In the genomic region with DNA sequence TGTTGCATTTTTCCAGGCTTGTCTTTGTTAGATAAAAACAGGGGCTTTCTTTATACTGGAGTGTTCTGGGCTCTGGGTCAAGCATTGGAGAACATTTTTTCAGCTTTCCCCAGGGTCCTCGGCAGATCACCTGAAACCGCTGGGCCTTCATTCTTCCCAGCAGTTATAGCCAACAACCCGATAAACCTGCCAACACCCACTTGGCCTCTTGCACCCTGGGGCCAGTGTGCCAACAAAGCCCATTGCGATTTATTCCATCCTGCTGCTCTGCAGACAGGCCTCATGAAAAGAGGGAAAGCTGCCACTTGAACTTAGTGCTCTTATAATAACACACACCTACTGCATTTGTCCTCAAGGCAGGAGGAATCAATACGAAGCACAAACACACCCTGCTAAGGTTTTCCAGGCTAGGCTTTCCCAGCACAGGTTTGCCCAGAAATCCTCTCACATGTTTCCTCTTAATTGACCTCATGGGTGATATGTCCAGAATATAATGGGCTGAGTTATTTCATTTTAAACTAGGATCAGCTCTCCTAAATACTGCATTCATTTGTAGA, we compare ENCODE assay signal across 30 cellular contexts.
DNase-seq lines count a peak whose midpoint lies in the region; ATAC-seq and TF ChIP-seq lines count a peak whose summit lies in the region.
"Had no signal": no experiment of that assay in that cellular context is flagged by ENCODE, and none has a peak within 500 bp of the region (broad histone marks: within the 10 kb centered on the region; RNA-seq: fewer than 3 reads in every experiment).

No MANE protein-coding gene starts in this region.

- H3K27me3 ChIP-seq in mesendoderm (ENCODE audit: insufficient read depth, low read length, poor library complexity) (no peaks in the 10 kb centered on the region), SJCRH30 (no peaks in the 10 kb centered on the region)
- H3K27me3 ChIP-seq: breast epithelium, colonic mucosa, heart right ventricle, Peyer's patch had no signal

- H3K4me2 ChIP-seq in mesendoderm (ENCODE audit: low read length) = no peak overlapping the region
- H3K4me2 ChIP-seq: GM23338, smooth muscle cell had no signal

- H3K4me1 ChIP-seq in mesendoderm (ENCODE audit: control insufficient read depth, low read depth, low read length) (no peaks in the 10 kb centered on the region), SJCRH30 (no peaks in the 10 kb centered on the region)
- H3K4me1 ChIP-seq: breast epithelium, colonic mucosa, heart right ventricle, Peyer's patch had no signal

- H2BK120ac ChIP-seq in mesendoderm (ENCODE audit: low read depth, low read length) = no peak overlapping the region

- no peak overlapping the region for H4K8ac ChIP-seq in mesendoderm (ENCODE audit: low read depth, low read length)

- no peaks in the 10 kb centered on the region for H3K9me3 ChIP-seq in SJCRH30 (replicated peaks)
- H3K9me3 ChIP-seq: breast epithelium, colonic mucosa, Peyer's patch had no signal

- H3K79me1 ChIP-seq in mesendoderm (ENCODE audit: low read length) = no peaks in the 10 kb centered on the region

- ATAC-seq in HG02623 (IDR thresholded peaks at IDR 0.05; ENCODE audit: unreplicated experiment) = no peak
- ATAC-seq: effector memory CD8-positive, alpha-beta T cell; GM23338; heart right ventricle had no signal

- H3K79me2 ChIP-seq in mesendoderm (ENCODE audit: control insufficient read depth, insufficient read depth, low read length) = no peaks in the 10 kb centered on the region

- no peak overlapping the region for H3K18ac ChIP-seq in mesendoderm (ENCODE audit: low read length)

- no peak overlapping the region for H3K27ac ChIP-seq in mesendoderm (ENCODE audit: low read depth, low read length)
- H3K27ac ChIP-seq in SJCRH30 = no peak overlapping the region
- H3K27ac ChIP-seq: colonic mucosa, heart right ventricle, Peyer's patch, SK-N-MC had no signal

- no peak overlapping the region for H3K9ac ChIP-seq in mesendoderm (ENCODE audit: low read length)

- H2BK5ac ChIP-seq in mesendoderm (ENCODE audit: low read length) = no peak overlapping the region

- H2BK15ac ChIP-seq in mesendoderm (replicated peaks; ENCODE audit: low read depth) = no peak overlapping the region

- DNase-seq in COLO668 (lab: John Stamatoyannopoulos, UW; ENCODE audit: unreplicated experiment) (peak; percentile 73), NCI-H128 (lab: John Stamatoyannopoulos, UW; ENCODE audit: unreplicated experiment) (peak; percentile 42), NCI-H2196 treated with DMSO at 0.1 percent for 48 hours (lab: John Stamatoyannopoulos, UW; ENCODE audit: unreplicated experiment) (peak; percentile 17), SHP77 (lab: John Stamatoyannopoulos, UW) (peak; percentile 70 to 79), mesendoderm (no peak), SJCRH30 (no peak), HEK293T (ENCODE audit: extremely low spot score) (no peak)
- DNase-seq: 8988T; activated CD4-positive, alpha-beta T cell treated with anti-CD3 and anti-CD28 coated beads for 4 hours; activated naive CD4-positive, alpha-beta T cell treated with anti-CD3 and anti-CD28 coated beads for 36 hours; activated T-cell treated with anti-CD3 and anti-CD28 coated beads, Interleukin-2, amount 50 U/mL, for 48 hours; AML-193; amniotic stem cell; CD4-positive, alpha-beta memory T cell; colonic mucosa; DMS53; effector memory CD8-positive, alpha-beta T cell; foreskin fibroblast; heart right ventricle; left cardiac atrium; NCI-H1694 treated with DMSO at 0.1 percent for 48 hours; Peyer's patch; stimulated activated CD4-positive, alpha-beta T cell treated with anti-CD3 and anti-CD28 coated beads, Interleukin-2, amount 100 ng/mL, for 24 hours; substantia nigra; T-helper 2 cell had no signal

- H2AK5ac ChIP-seq in mesendoderm (ENCODE audit: low read length) = no peak overlapping the region

- POLR2A ChIA-PET in HEK293T (lab: Yijun Ruan, JAX) = no interaction called here

- no CpG with 5 or more reads among the region's 5 CpGs for whole genome bisulfite sequencing in mesendoderm (ENCODE audit: extremely low coverage, insufficient coverage, low lambda C conversion rate)

- H3K36me3 ChIP-seq in mesendoderm (ENCODE audit: control insufficient read depth, insufficient read depth, low read length) = no peaks in the 10 kb centered on the region
- no peaks in the 10 kb centered on the region for H3K36me3 ChIP-seq in SJCRH30
- H3K36me3 ChIP-seq: breast epithelium, colonic mucosa, heart right ventricle, Peyer's patch had no signal

- H4K5ac ChIP-seq in mesendoderm (ENCODE audit: low read length) = no peak overlapping the region

- CTCF ChIA-PET in HEK293T (lab: Yijun Ruan, JAX) = no interaction called here

- H3K4ac ChIP-seq in mesendoderm (ENCODE audit: low read depth, low read length) = no peak overlapping the region

- H3K4me3 ChIP-seq in mesendoderm (ENCODE audit: low read length) (no peak overlapping the region), SJCRH30 (no peak overlapping the region)
- H3K4me3 ChIP-seq: breast epithelium, colonic mucosa, GM23338, heart right ventricle, Peyer's patch, SK-N-MC, smooth muscle cell had no signal

- H3K23ac ChIP-seq in mesendoderm (ENCODE audit: low read length) = no peak overlapping the region

- no peak overlapping the region for H3K56ac ChIP-seq in mesendoderm (ENCODE audit: low read length)

TF ChIP-seq in HEK293T, 16 proteins besides CTCF, POLR2A, EP300 and RAD21:
- no peak for TF ChIP-seq ELF4 (IDR thresholded peaks at IDR 0.05)
- no peak for TF ChIP-seq LEF1 (IDR thresholded peaks at IDR 0.05; ENCODE audit: borderline replicate concordance)
- TF ChIP-seq, protein P1, sequence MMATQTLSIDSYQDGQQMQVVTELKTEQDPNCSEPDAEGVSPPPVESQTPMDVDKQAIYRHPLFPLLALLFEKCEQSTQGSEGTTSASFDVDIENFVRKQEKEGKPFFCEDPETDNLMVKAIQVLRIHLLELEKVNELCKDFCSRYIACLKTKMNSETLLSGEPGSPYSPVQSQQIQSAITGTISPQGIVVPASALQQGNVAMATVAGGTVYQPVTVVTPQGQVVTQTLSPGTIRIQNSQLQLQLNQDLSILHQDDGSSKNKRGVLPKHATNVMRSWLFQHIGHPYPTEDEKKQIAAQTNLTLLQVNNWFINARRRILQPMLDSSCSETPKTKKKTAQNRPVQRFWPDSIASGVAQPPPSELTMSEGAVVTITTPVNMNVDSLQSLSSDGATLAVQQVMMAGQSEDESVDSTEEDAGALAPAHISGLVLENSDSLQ (IDR thresholded peaks at IDR 0.05) = no peak
- TF ChIP-seq L3MBTL2 (conservative IDR thresholded peaks at IDR 0.05) = no peak
- no peak for TF ChIP-seq BHLHE40 (IDR thresholded peaks at IDR 0.05; ENCODE audit: borderline replicate concordance)
- no peak for TF ChIP-seq FOXK2 (IDR thresholded peaks at IDR 0.05)
- TF ChIP-seq FOXA1 (IDR thresholded peaks at IDR 0.05) = no peak
- no peak for TF ChIP-seq TARDBP (IDR thresholded peaks at IDR 0.05)

Comparison
In these comparisons a context has a peak if more than half of its experiments do, and no peak if none do; other contexts are left out.
1. DNase-seq: peak in COLO668 (single experiment), NCI-H128 (single experiment), NCI-H2196 treated with DMSO at 0.1 percent for 48 hours (single experiment) and SHP77 (2 of 2); none in mesendoderm (single experiment), SJCRH30 (0 of 2) and HEK293T (single experiment).